ENCODE assay signal across 8 cellular contexts in the genomic region with DNA sequence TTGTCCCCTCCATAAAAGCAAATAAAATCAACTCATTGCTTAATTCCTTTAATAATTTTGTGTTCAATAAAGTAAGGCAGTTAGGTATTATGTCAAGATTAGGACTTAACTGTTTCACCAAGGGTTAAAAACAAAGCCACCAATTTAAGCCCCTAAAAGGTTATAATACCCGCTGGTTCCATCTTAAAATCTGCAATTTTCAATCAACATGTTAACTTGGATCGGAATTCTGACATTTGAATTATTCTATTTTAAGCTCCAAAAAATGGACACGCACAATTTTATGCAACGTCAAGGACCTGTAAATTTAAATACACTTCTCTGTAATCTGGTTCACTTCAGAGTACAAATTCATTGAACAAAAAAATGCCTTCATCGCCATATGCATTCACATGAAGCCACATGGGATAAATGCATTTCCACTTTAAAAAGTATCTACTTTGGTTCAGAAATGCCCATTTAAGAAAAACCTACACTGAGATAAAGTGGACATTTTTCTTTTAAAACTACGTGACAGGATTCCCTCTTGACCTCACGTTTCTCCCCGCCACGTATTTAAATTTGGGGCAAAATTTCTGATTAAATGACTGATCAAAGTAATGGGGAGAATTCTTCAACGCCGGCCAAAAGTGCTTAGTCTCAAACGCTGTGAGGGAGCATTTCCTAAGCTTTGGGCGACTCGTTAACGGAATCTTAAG. TPM values are rescaled to one million over a fixed set of nuclear protein-coding genes. Genes with fewer than 3 reads are reported as not detected.
DNase-seq lines count a peak whose midpoint lies in the region; ATAC-seq and TF ChIP-seq lines count a peak whose summit lies in the region.

No MANE protein-coding gene starts in this region.

- H3K9me3 Mint-ChIP-seq in CD4-positive, CD25-positive, alpha-beta regulatory T cell: peaks cover 0 to 1% (median 0%) of the 10 kb centered on the region in 7 donors

- in situ Hi-C loops in KBM-7 (cut with MboI; ENCODE audit: low pct_unique_long_range_greater_than_20kb, low sequenced_read_pairs): no loop called here

- peaks cover 31% of the 10 kb centered on the region for H3K4me1 ChIP-seq in CD4-positive, CD25-positive, alpha-beta regulatory T cell (ENCODE audit: control insufficient read depth, insufficient read depth, low read length, poor library complexity, severe bottlenecking)
- H3K4me1 ChIP-seq in ascending aorta (peaks cover 0 to 18% of the 10 kb centered on the region in 2 donors), thymus (ENCODE audit: control insufficient read depth, insufficient read depth, low read length) (peaks cover 4% of the 10 kb centered on the region)

- peaks cover 29 to 66% (median 51%) of the 10 kb centered on the region in 4 donors for H3K4me1 Mint-ChIP-seq in CD4-positive, CD25-positive, alpha-beta regulatory T cell

- ATAC-seq in CD4-positive, CD25-positive, alpha-beta regulatory T cell (ENCODE audit: low read depth in 2 of 2): no peak

- peaks cover 6% of the 10 kb centered on the region for H3K27me3 Mint-ChIP-seq in CD4-positive, CD25-positive, alpha-beta regulatory T cell

- peak overlapping the region; percentile 92 for H3K27ac ChIP-seq in CD4-positive, CD25-positive, alpha-beta regulatory T cell (ENCODE audit: insufficient read depth, low read length, poor library complexity, severe bottlenecking)
- H3K27ac ChIP-seq in ascending aorta (peak overlapping the region; percentile 89 to 93), thymus (ENCODE audit: low read depth) (peak overlapping the region; percentile 98)

- H3K36me3 Mint-ChIP-seq in CD4-positive, CD25-positive, alpha-beta regulatory T cell: peaks cover 5% of the 10 kb centered on the region

- peak overlapping the region; percentile 97 to 99 (median 98) for H3K4me3 Mint-ChIP-seq in CD4-positive, CD25-positive, alpha-beta regulatory T cell

- peak overlapping the region; percentile 97 to 100 (median 99) for H3K27ac Mint-ChIP-seq in CD4-positive, CD25-positive, alpha-beta regulatory T cell

- H3K36me3 ChIP-seq in CD4-positive, CD25-positive, alpha-beta regulatory T cell (ENCODE audit: control insufficient read depth, insufficient read depth, low read length): no peaks in the 10 kb centered on the region
- H3K36me3 ChIP-seq in ascending aorta (no peaks in the 10 kb centered on the region), thymus (ENCODE audit: control insufficient read depth, insufficient read depth) (no peaks in the 10 kb centered on the region)

- H3K27me3 ChIP-seq in CD4-positive, CD25-positive, alpha-beta regulatory T cell (ENCODE audit: control insufficient read depth, insufficient read depth, low read length): no peaks in the 10 kb centered on the region
- H3K27me3 ChIP-seq in ascending aorta (no peaks in the 10 kb centered on the region), thymus (ENCODE audit: control insufficient read depth, insufficient read depth) (no peaks in the 10 kb centered on the region)

- TF ChIP-seq CTCF in ascending aorta (IDR thresholded peaks at IDR 0.05): no peak

- peak in 1 of 3 donors; percentile 63 for DNase-seq in CD4-positive, CD25-positive, alpha-beta regulatory T cell
- DNase-seq in KBM-7 (peak; percentile 28), ascending aorta (ENCODE audit: low spot score in 2 of 2) (no peak), kidney tubule cell (ENCODE audit: low spot score) (peak; percentile 36), activated gamma-delta T cell treated with Interleukin-2 at 50 U/mL for 16 hours (no peak), cortex of kidney (lab: John Stamatoyannopoulos, UW) (no peak)
- DNase-seq in stimulated activated CD4-positive, alpha-beta T cell treated with anti-CD3 and anti-CD28 coated beads, Interleukin-1b, Interleukin-23, amount 100 ng/mL, for 48 hours: no peak

- no peaks in the 10 kb centered on the region for H3K9me3 ChIP-seq in CD4-positive, CD25-positive, alpha-beta regulatory T cell (ENCODE audit: control insufficient read depth in 2 of 2, low read length in 2 of 2)
- H3K9me3 ChIP-seq in ascending aorta (no peaks in the 10 kb centered on the region), thymus (ENCODE audit: control insufficient read depth) (no peaks in the 10 kb centered on the region)

- intact Hi-C loops in ascending aorta (cut with DNase I): loop anchor here (1.0 to 5.0 kb wide), 3 partner anchors 24 to 443 kb away; a partner anchor contains a TSS

- H3K4me3 ChIP-seq in CD4-positive, CD25-positive, alpha-beta regulatory T cell (ENCODE audit: low read depth, low read length): peak overlapping the region; percentile 96
- H3K4me3 ChIP-seq in ascending aorta (peak overlapping the region; percentile 84 to 92), thymus (ENCODE audit: low read length) (peak overlapping the region; percentile 82)

- 2% methylated on average over 15 of the region's 15 CpGs for WGBS in thymus

RNA-seq across cellular contexts. Expression of a gene that starts 0.7 kb away (rescaled TPM):
- 2.3 TPM for total RNA-seq in CD4-positive, CD25-positive, alpha-beta regulatory T cell
- 10 to 100 TPM in 1 of 4 donors, 1 to 10 TPM in 3; 7.2 to 12.7 (median 9.2) TPM for polyA plus RNA-seq in CD4-positive, CD25-positive, alpha-beta regulatory T cell
- total RNA-seq in ascending aorta: 0.21 TPM
- 6.2 TPM for polyA plus RNA-seq in thymus

RNA-seq across cellular contexts. Expression of a gene that starts 0.9 kb away (rescaled TPM):
- 47.5 TPM for total RNA-seq in CD4-positive, CD25-positive, alpha-beta regulatory T cell
- polyA plus RNA-seq in CD4-positive, CD25-positive, alpha-beta regulatory T cell: 10 to 100 TPM; 23.9 to 33.4 (median 24.3) TPM
- 33.2 TPM for total RNA-seq in ascending aorta
- 46.8 TPM for polyA plus RNA-seq in thymus

Comparison
In these comparisons a context has a peak if more than half of its experiments do, and no peak if none do; other contexts are left out.
1. DNase-seq: peak in KBM-7 (single experiment) and kidney tubule cell (single experiment); none in ascending aorta (0 of 2), activated gamma-delta T cell treated with Interleukin-2 at 50 U/mL for 16 hours (single experiment), cortex of kidney (single experiment) and stimulated activated CD4-positive, alpha-beta T cell treated with anti-CD3 and anti-CD28 coated beads, Interleukin-1b, Interleukin-23, amount 100 ng/mL, for 48 hours (single experiment).
2. Peak in every context shown above with its lines, with median percentiles within 50 percentile points of each other: H3K27ac ChIP-seq and H3K4me3 ChIP-seq.